In genomic region chr2:174784316-174784715, GRCh38 we compare ENCODE assay signal across 26 cellular contexts. TPM values are rescaled to one million over a fixed set of nuclear protein-coding genes. Genes with fewer than 3 reads are reported as not detected.
DNase-seq lines count a peak whose midpoint lies in the region; ATAC-seq and TF ChIP-seq lines count a peak whose summit lies in the region.
"Had no signal": no experiment of that assay in that cellular context is flagged by ENCODE, and none has a peak within 500 bp of the region (broad histone marks: within the 10 kb centered on the region; RNA-seq: fewer than 3 reads in every experiment).

No MANE protein-coding gene starts in this region.

- DNase-seq in BE2C: peak; percentile 32
- peak; percentile 22 for DNase-seq in EH (ENCODE audit: low read depth)
- peak; percentile 41 for DNase-seq in SW480 (ENCODE audit: low spot score)
- DNase-seq in osteocyte (ENCODE audit: extremely low spot score, unreplicated experiment): no peak
- DNase-seq in dermis blood vessel endothelial cell: no peak
- DNase-seq in epidermal melanocyte (ENCODE audit: insufficient read length, low spot score): no peak
- DNase-seq: Caco-2; CD8-positive, alpha-beta T cell; GF-D8; GOT3; HFFc6; Karpas-422; NCI-H1092; NCI-H1417 treated with DMSO at 0.1 percent for 48 hours; NCI-H187 treated with DMSO at 0.1 percent for 48 hours; NCI-H2171 treated with DMSO at 0.1 percent for 48 hours; NCI-H345; NCI-H524; NCI-H774; PC-3; SJCRH30 had no signal

- H3K36me3 ChIP-seq in BE2C: no peaks in the 10 kb centered on the region
- H3K36me3 ChIP-seq: HAP-1, SJCRH30 had no signal

- H3K4me3 ChIP-seq in BE2C (ENCODE audit: low read depth, low read length): no peak overlapping the region
- H3K4me3 ChIP-seq: A549, HAP-1, SJCRH30 had no signal

- no peak for TF ChIP-seq CTCF in BE2C (IDR thresholded peaks at IDR 0.05; ENCODE audit: low read depth, low read length)
- TF ChIP-seq CTCF in osteocyte (IDR thresholded peaks at IDR 0.05): no peak

- no peak overlapping the region for H3K4me3 Mint-ChIP-seq in osteocyte (ENCODE audit: unreplicated experiment)
- H3K4me3 Mint-ChIP-seq: CD8-positive, alpha-beta T cell; HFFc6; IgD-negative memory B cell had no signal

- H3K27me3 ChIP-seq in BE2C: no peaks in the 10 kb centered on the region
- H3K27me3 ChIP-seq: SJCRH30 had no signal

- no peak for ATAC-seq in HG03135 (IDR thresholded peaks at IDR 0.05; ENCODE audit: unreplicated experiment)
- ATAC-seq: A549; CD8-positive, alpha-beta T cell; PC-3; Right ventricle myocardium inferior had no signal

- peak overlapping the region; percentile 99 for H3K27ac Mint-ChIP-seq in osteocyte (ENCODE audit: unreplicated experiment)
- H3K27ac Mint-ChIP-seq: CD8-positive, alpha-beta T cell; IgD-negative memory B cell had no signal

- H3K4me1 ChIP-seq in BE2C: no peaks in the 10 kb centered on the region
- H3K4me1 ChIP-seq: Caco-2 had no signal

- H3K9me3 Mint-ChIP-seq in osteocyte (ENCODE audit: unreplicated experiment): no peaks in the 10 kb centered on the region
- H3K9me3 Mint-ChIP-seq: CD8-positive, alpha-beta T cell; IgD-negative memory B cell had no signal

- H3K27me3 Mint-ChIP-seq in osteocyte (ENCODE audit: unreplicated experiment): no peaks in the 10 kb centered on the region

- H3K9me3 ChIP-seq in BE2C: no peaks in the 10 kb centered on the region
- H3K9me3 ChIP-seq: A549, Caco-2, HAP-1, SJCRH30 had no signal

- peaks cover 76% of the 10 kb centered on the region for H3K4me1 Mint-ChIP-seq in osteocyte (ENCODE audit: unreplicated experiment)

- no peaks in the 10 kb centered on the region for H3K36me3 Mint-ChIP-seq in osteocyte (ENCODE audit: unreplicated experiment)
- H3K36me3 Mint-ChIP-seq: CD8-positive, alpha-beta T cell had no signal

RNA-seq across cellular contexts. Expression of gene CHRNA1, which starts 20.0 kb away (rescaled TPM):
- not detected for polyA plus RNA-seq in BE2C (2012; ENCODE audit: insufficient read depth, insufficient read length, low read depth)
- total RNA-seq in osteocyte (0.24 and 0.57 TPM in 2 replicates), dermis blood vessel endothelial cell (0.51 TPM in 2 replicates)
- total RNA-seq: Caco-2 had no signal
- polyA plus RNA-seq: A549 had no signal

Comparison
In these comparisons a context has a peak if more than half of its experiments do, and no peak if none do; other contexts are left out.
1. DNase-seq: peak in BE2C (single experiment), EH (single experiment) and SW480 (single experiment); none in osteocyte (single experiment), dermis blood vessel endothelial cell (single experiment) and epidermal melanocyte (single experiment).